22 cellular contexts compared by ENCODE assay signal in genomic region chr15:80754005-80754404, GRCh38. TPM values are rescaled to one million over a fixed set of nuclear protein-coding genes. Genes with fewer than 3 reads are reported as not detected.
"Had no signal": no experiment of that assay in that cellular context is flagged by ENCODE, and none has a peak within 500 bp of the region (broad histone marks: within the 10 kb centered on the region; RNA-seq: fewer than 3 reads in every experiment).

No MANE protein-coding gene starts in this region.

- H3K27me3 ChIP-seq: SJSA1 had no signal

- H3K27ac ChIP-seq: KMS-11, SJSA1, SK-N-MC had no signal

- H3K9me3 ChIP-seq: SJSA1 had no signal

- H3K4me3 ChIP-seq: SJSA1, SK-N-MC had no signal

- H3K9ac ChIP-seq: KMS-11 had no signal

- FAIRE-seq: RCC 7860 had no signal

- H3K4me1 ChIP-seq: SJSA1 had no signal

- H3K4me2 ChIP-seq: KMS-11 had no signal

- DNase-seq: IMR-90, Kasumi-1, MM.1S, NCI-H1092 treated with DMSO at 0.1 percent for 48 hours, NCI-H1436, NCI-H187, NCI-H2029, NCI-H2081 treated with DMSO at 0.1 percent for 48 hours, NCI-H2171, NCI-H226, NCI-H446, NCI-H510A, NCI-H524 treated with DMSO at 0.1 percent for 48 hours, NCI-H69, NCI-H774, Right ventricle myocardium superior, RPMI8226, SIG-M5 had no signal

RNA-seq across cellular contexts. Expression of gene CEMIP, which starts 25.2 kb away (rescaled TPM):
- total RNA-seq: Right ventricle myocardium superior had no signal
